In the genomic region with DNA sequence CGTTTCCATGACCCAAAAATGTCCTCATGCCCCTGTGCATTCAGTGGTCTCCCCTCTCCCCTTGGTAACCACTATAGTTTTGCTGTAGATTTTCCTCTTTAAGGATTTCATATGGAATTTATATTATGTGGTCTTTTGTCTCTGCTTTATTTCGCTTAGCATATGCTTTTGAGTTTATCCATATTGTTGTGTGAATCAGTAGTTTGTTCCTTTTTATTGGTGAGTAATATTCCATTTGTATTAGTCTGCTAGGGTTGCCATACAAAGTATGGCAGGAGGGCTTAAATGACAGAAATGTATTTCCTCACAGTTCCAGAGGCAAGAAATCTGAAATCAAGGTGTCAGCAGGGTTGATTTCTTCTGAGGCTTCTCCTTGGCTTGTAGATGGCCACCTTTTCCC, we compare ENCODE assay signal across 23 cellular contexts. TPM values are rescaled to one million over a fixed set of nuclear protein-coding genes. Genes with fewer than 3 reads are reported as not detected.
DNase-seq lines count a peak whose midpoint lies in the region; ATAC-seq and TF ChIP-seq lines count a peak whose summit lies in the region.
"Had no signal": no experiment of that assay in that cellular context is flagged by ENCODE, and none has a peak within 500 bp of the region (broad histone marks: within the 10 kb centered on the region; RNA-seq: fewer than 3 reads in every experiment).

No MANE protein-coding gene starts in this region.

- no peak overlapping the region for H3K4me3 ChIP-seq in BLaER1
- no peak overlapping the region for H3K4me3 ChIP-seq in Loucy (ENCODE audit: low read length, poor library complexity, severe bottlenecking)
- H3K4me3 ChIP-seq: A549, GM12878, GM23248 had no signal

- H3K27me3 ChIP-seq in BLaER1 (no peaks in the 10 kb centered on the region), Loucy (ENCODE audit: insufficient read depth, low read length, poor library complexity, severe bottlenecking) (no peaks in the 10 kb centered on the region)

- H4K20me1 ChIP-seq in BLaER1 (peaks cover 72% of the 10 kb centered on the region), Loucy (ENCODE audit: insufficient read depth, low read length, poor library complexity, severe bottlenecking) (peaks cover 7% of the 10 kb centered on the region)

- H3K9me3 ChIP-seq in BLaER1 (no peaks in the 10 kb centered on the region), Loucy (ENCODE audit: insufficient read depth, low read depth, low read length) (no peaks in the 10 kb centered on the region)
- H3K9me3 ChIP-seq: A549 had no signal

- H3K9ac ChIP-seq in BLaER1 (no peak overlapping the region), Loucy (ENCODE audit: low read depth, low read length, poor library complexity, severe bottlenecking) (no peak overlapping the region)
- H3K9ac ChIP-seq: GM23248 had no signal

- H3K9me2 ChIP-seq in Loucy (replicated peaks; ENCODE audit: low read depth, low read length), result no peaks in the 10 kb centered on the region

- ATAC-seq in GM19351 (IDR thresholded peaks at IDR 0.05; ENCODE audit: unreplicated experiment) (no peak), HG03196 (IDR thresholded peaks at IDR 0.05; ENCODE audit: unreplicated experiment) (no peak)
- ATAC-seq: A549, HepG2 had no signal

- H3K4me1 Mint-ChIP-seq in type B pancreatic cell (ENCODE audit: unreplicated experiment), result peaks cover 33% of the 10 kb centered on the region

- H3K27me3 Mint-ChIP-seq in type B pancreatic cell, result no peaks in the 10 kb centered on the region
- H3K27me3 Mint-ChIP-seq: CD8-positive, alpha-beta memory T cell; IgD-negative memory B cell had no signal

- H3K36me3 Mint-ChIP-seq in type B pancreatic cell, result peaks cover 4% of the 10 kb centered on the region

- H3K79me2 ChIP-seq in Loucy (ENCODE audit: insufficient read depth, low read length), result peaks cover 65% of the 10 kb centered on the region

- no peak overlapping the region for H3K27ac Mint-ChIP-seq in type B pancreatic cell
- H3K27ac Mint-ChIP-seq: HFFc6, IgD-negative memory B cell had no signal

- 0 out of 2 replicates have a peak, but pooled peaks cover 4% of the 10 kb centered on the region for H3F3A ChIP-seq in Loucy (ENCODE audit: low read depth)

- peak overlapping the region; percentile 98 for H3K4me2 ChIP-seq in BLaER1
- H3K4me2 ChIP-seq in Loucy (ENCODE audit: low read depth, low read length, poor library complexity, severe bottlenecking), result peak overlapping the region; percentile 80
- H3K4me2 ChIP-seq: A549 had no signal

- peak overlapping the region; percentile 18 for H3K4me3 Mint-ChIP-seq in type B pancreatic cell
- H3K4me3 Mint-ChIP-seq: HFFc6 had no signal

- H3K4me1 ChIP-seq in BLaER1 (peaks cover 56% of the 10 kb centered on the region), Loucy (ENCODE audit: insufficient read depth, low read length, poor library complexity, severe bottlenecking) (peaks cover 34% of the 10 kb centered on the region)

- H3K27ac ChIP-seq in BLaER1, result no peak overlapping the region
- H3K27ac ChIP-seq: 22Rv1, A549, GM23248 had no signal

- H3K9me3 Mint-ChIP-seq in type B pancreatic cell, result no peaks in the 10 kb centered on the region
- H3K9me3 Mint-ChIP-seq: CD8-positive, alpha-beta memory T cell; HFFc6; IgD-negative memory B cell had no signal

- H2AFZ ChIP-seq in Loucy (ENCODE audit: low read length), result no peak overlapping the region
- H2AFZ ChIP-seq: GM23248 had no signal

- TF ChIP-seq CTCF in Loucy (conservative IDR thresholded peaks at IDR 0.05; ENCODE audit: low read length) (no peak), type B pancreatic cell (conservative IDR thresholded peaks at IDR 0.05) (no peak)

- DNase-seq in ecto neural progenitor cell (ENCODE audit: low spot score) (peak; percentile 0), type B pancreatic cell (ENCODE audit: extremely low spot score, unreplicated experiment) (no peak), MV-4-11 (lab: John Stamatoyannopoulos, UW) (no peak)
- DNase-seq: AML-193; CD8-positive, alpha-beta memory T cell; COR-L47; DMS 273 treated with DMSO at 0.1 percent for 48 hours; DMS53; DND-41; EL; GM23248; HCEC 1CT; HFFc6; KG1 had no signal

- H3K36me3 ChIP-seq in BLaER1 (peaks cover 24% of the 10 kb centered on the region; the same call in 1 of the 2 replicates), Loucy (ENCODE audit: insufficient read depth, low read length) (peaks cover 3% of the 10 kb centered on the region; the same call in 1 of the 2 replicates)

RNA-seq across cellular contexts. Expression of a gene that starts 3.5 kb away (rescaled TPM):
- total RNA-seq in type B pancreatic cell (ENCODE audit: low replicate concordance), result 24.6 and 39.5 TPM in 2 replicates

RNA-seq across cellular contexts. Expression of a gene that starts 40.1 kb away (rescaled TPM):
- total RNA-seq in type B pancreatic cell (ENCODE audit: low replicate concordance), result 4.2 and 21.7 TPM in 2 replicates
